22 cellular contexts compared by ENCODE assay signal in the genomic region with DNA sequence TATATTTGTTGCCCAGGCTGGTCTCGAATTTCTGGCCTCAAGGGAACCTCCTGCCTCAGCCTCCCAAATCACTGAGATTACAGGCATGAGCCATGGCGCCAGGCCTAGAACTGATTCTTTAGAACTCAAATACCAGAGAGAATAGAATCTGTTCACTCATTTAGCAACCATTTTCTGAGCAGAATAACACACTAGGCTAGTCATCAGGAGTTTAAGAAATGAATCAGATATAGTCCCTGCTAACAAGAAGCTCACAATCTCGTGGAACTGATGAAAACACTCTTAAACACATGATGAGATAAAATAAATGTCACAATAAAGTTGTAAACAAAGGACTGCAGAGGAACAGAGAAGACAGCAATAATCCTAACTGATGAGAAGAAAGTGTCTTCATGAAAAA. TPM values are rescaled to one million over a fixed set of nuclear protein-coding genes. Genes with fewer than 3 reads are reported as not detected.
A peak's percentile ranks its signal among the peaks of the same experiment; 100 is the strongest.
DNase-seq lines count a peak whose midpoint lies in the region; ATAC-seq, FAIRE-seq and TF ChIP-seq lines count a peak whose summit lies in the region.
"Had no signal": no experiment of that assay in that cellular context is flagged by ENCODE, and none has a peak within 500 bp of the region (broad histone marks: within the 10 kb centered on the region; RNA-seq: fewer than 3 reads in every experiment).

No MANE protein-coding gene starts in this region.

- H3K9me3 ChIP-seq in adipocyte (ENCODE audit: control insufficient read depth, low read length), result no peaks in the 10 kb centered on the region
- H3K9me3 ChIP-seq: Caco-2, left lung, mucosa of descending colon, neutrophil, right lobe of liver had no signal

- POLR2A ChIA-PET in AG04449 (lab: Yijun Ruan, JAX), result no interaction called here

- no peaks in the 10 kb centered on the region for H3K36me3 ChIP-seq in adipocyte (ENCODE audit: control insufficient read depth, insufficient read depth, low read length, severe bottlenecking)
- H3K36me3 ChIP-seq: left lung, neutrophil, right lobe of liver, WERI-Rb-1 had no signal

- no peak for FAIRE-seq in GM12892 (lab: Jason Lieb, UNC)
- FAIRE-seq: endometrium, GM12891 had no signal

- no peak for TF ChIP-seq POLR2A in GM12892 (IDR thresholded peaks at IDR 0.05; ENCODE audit: low read depth, low read length)

- no peaks in the 10 kb centered on the region for H3K27me3 ChIP-seq in adipocyte (replicated peaks; ENCODE audit: control insufficient read depth, insufficient read depth, low read length)
- H3K27me3 ChIP-seq: left lung, neutrophil, right lobe of liver had no signal

- TF ChIP-seq CTCF in AG04449 (IDR thresholded peaks at IDR 0.05; ENCODE audit: insufficient read depth, low read length, missing control alignments) (no peak), fibroblast of the aortic adventitia (IDR thresholded peaks at IDR 0.05; ENCODE audit: insufficient read depth, low read length) (no peak)

- H3K4me3 ChIP-seq in AG04449 (ENCODE audit: low read depth, low read length) (no peak overlapping the region), adipocyte (ENCODE audit: low read length) (no peak overlapping the region), fibroblast of the aortic adventitia (ENCODE audit: low read depth, low read length) (no peak overlapping the region)
- H3K4me3 ChIP-seq: left lung, mucosa of descending colon, right lobe of liver had no signal

- H3K4me1 ChIP-seq in adipocyte (ENCODE audit: control insufficient read depth, insufficient read depth, low read length), result peaks cover 4% of the 10 kb centered on the region
- H3K4me1 ChIP-seq: left lung, right lobe of liver had no signal

- DNase-seq in AG04449 (ENCODE audit: low read depth, low spot score), result peak; percentile 47
- DNase-seq in EL, result peak; percentile 74
- peak; percentile 40 for DNase-seq in adipocyte (ENCODE audit: low read depth)
- DNase-seq in fibroblast of the aortic adventitia (ENCODE audit: low read depth), result peak; percentile 74
- DNase-seq in GM12892 (ENCODE audit: insufficient read length), result no peak
- DNase-seq in NCI-H1048 (lab: John Stamatoyannopoulos, UW), result no peak
- DNase-seq: activated effector memory CD4-positive, alpha-beta T cell treated with Interleukin-2 at 50 U/mL for 16 hours; Caco-2; left lung; mucosa of descending colon; NCI-H1105 treated with DMSO at 0.1 percent for 48 hours; NCI-H774; OCI-M1; right lobe of liver; SHP77 treated with DMSO at 0.1 percent for 48 hours; T-helper 17 cell; WERI-Rb-1 had no signal

- H3K9ac ChIP-seq in adipocyte (ENCODE audit: low read length), result no peak overlapping the region

- CTCF ChIA-PET in AG04449 (lab: Yijun Ruan, JAX), result interaction anchor here (1.0 to 1.1 kb wide), 2 partner anchors 9 to 82 kb away, joined by 3 to 4 read pairs; no protein-coding TSS in a partner anchor

- ATAC-seq in HG03175 (IDR thresholded peaks at IDR 0.05; ENCODE audit: unreplicated experiment) (no peak), HG03108 (IDR thresholded peaks at IDR 0.05; ENCODE audit: unreplicated experiment) (no peak)
- ATAC-seq: left lung, mucosa of descending colon, right lobe of liver, T-helper 17 cell had no signal

RNA-seq across cellular contexts. Expression of a gene that starts 55.8 kb away (rescaled TPM):
- total RNA-seq in fibroblast of the aortic adventitia (ENCODE audit: low replicate concordance), result 11.2 and 23.6 TPM in 2 replicates
- polyA plus RNA-seq in GM12892 (2012; ENCODE audit: missing spikeins), result 0.11 TPM

Comparison
In these comparisons a context has a peak if more than half of its experiments do, and no peak if none do; other contexts are left out.
1. DNase-seq: peak in AG04449 (single experiment), EL (single experiment), adipocyte (single experiment) and fibroblast of the aortic adventitia (single experiment); none in GM12892 (single experiment) and NCI-H1048 (single experiment).